In the genomic region with DNA sequence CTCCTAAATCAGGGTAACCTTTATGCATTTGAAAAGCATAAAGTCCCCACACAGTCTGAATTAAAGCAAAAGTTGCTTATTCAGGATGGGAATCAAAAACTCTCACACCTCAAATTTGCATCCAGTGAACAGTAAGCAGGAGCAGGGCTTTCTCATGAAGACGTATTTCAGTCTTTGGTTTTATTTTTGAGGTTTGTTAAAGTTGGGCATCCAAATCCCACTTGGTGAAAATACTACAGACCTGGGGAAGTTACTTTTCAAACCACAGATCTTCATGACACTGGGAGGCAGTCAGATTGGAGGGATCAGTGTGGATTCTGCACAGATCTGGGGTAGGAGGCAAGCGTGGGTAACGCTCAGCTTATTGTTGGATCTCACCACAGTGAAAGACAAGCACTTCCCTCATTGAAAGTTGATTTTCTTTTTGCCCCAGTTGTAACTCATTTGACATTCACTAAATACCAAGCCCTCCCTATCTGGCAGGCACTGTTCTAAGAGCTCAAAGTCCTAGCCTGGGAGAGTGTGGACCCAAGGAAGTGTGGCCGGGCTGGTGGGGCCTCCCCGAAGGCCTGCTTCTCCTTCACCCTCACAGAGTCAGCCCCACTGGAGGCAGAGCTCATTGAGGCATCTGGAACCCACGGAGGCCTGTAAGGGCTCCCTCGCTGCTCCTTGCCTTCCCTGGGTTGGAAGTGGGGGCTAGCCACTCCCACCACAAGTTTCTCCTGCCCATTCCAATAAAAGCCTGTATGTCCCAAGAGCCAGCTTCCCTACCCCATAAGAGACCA, we compare ENCODE assay signal across 8 cellular contexts. TPM values are rescaled to one million over a fixed set of nuclear protein-coding genes. Genes with fewer than 3 reads are reported as not detected.
A peak's percentile ranks its signal among the peaks of the same experiment; 100 is the strongest.
DNase-seq lines count a peak whose midpoint lies in the region; ATAC-seq and TF ChIP-seq lines count a peak whose summit lies in the region.

No MANE protein-coding gene starts in this region.

- H3K4me3 Mint-ChIP-seq in chondrocyte (ENCODE audit: unreplicated experiment) = peak overlapping the region; percentile 70

- no peak for DNase-seq in Jurkat, Clone E6-1 (ENCODE audit: low read depth, low spot score)
- DNase-seq in chondrocyte (ENCODE audit: low spot score) (peak; percentile 12), mucosa of descending colon (peak in 2 of 3 donors; percentile 40 to 60), putamen (ENCODE audit: low spot score) (no peak), hypothalamus (lab: John Stamatoyannopoulos, UW) (no peak)
- no peak for DNase-seq in stimulated activated CD4-positive, alpha-beta T cell treated with anti-CD3 and anti-CD28 coated beads, Interleukin-4, amount 100 ng/mL, for 1 hour
- DNase-seq in stimulated activated CD4-positive, alpha-beta T cell treated with anti-CD3 and anti-CD28 coated beads, Interleukin-2, amount 100 ng/mL, for 24 hours = no peak

- ATAC-seq in mucosa of descending colon = peak; percentile 8

- H3K27ac ChIP-seq in 22Rv1 = peak overlapping the region; percentile 88

- peaks cover 34% of the 10 kb centered on the region for H3K4me1 Mint-ChIP-seq in chondrocyte (ENCODE audit: low read depth)

- H3K4me1 ChIP-seq in mucosa of descending colon (ENCODE audit: low read depth) = peaks cover 26% of the 10 kb centered on the region

- no peaks in the 10 kb centered on the region for H3K9me3 ChIP-seq in mucosa of descending colon

- H3K36me3 Mint-ChIP-seq in chondrocyte (ENCODE audit: low read depth) = peaks cover 4% of the 10 kb centered on the region

- no peaks in the 10 kb centered on the region for H3K27me3 Mint-ChIP-seq in chondrocyte (ENCODE audit: low read depth)

- H3K4me3 ChIP-seq in Jurkat, Clone E6-1 (ENCODE audit: low read length) = peak overlapping the region; percentile 57
- no peak overlapping the region for H3K4me3 ChIP-seq in mucosa of descending colon

- H3K9me3 Mint-ChIP-seq in chondrocyte (ENCODE audit: low read depth) = no peaks in the 10 kb centered on the region

- TF ChIP-seq CTCF in 22Rv1 (IDR thresholded peaks at IDR 0.05) (no peak), chondrocyte (IDR thresholded peaks at IDR 0.05) (no peak), mucosa of descending colon (IDR thresholded peaks at IDR 0.05) (no peak)

- intact Hi-C loops in mucosa of descending colon (cut with DNase I, micrococcal nuclease) = no loop called here

- no peaks in the 10 kb centered on the region for H3K36me3 ChIP-seq in mucosa of descending colon (ENCODE audit: low read depth)

- peak overlapping the region; percentile 93 for H3K27ac Mint-ChIP-seq in chondrocyte (ENCODE audit: unreplicated experiment)

RNA-seq across cellular contexts. Expression of a gene that starts 0.8 kb away (rescaled TPM):
- 33.0 TPM for polyA plus RNA-seq in Jurkat, Clone E6-1 (2012; ENCODE audit: insufficient read depth, insufficient read length)
- total RNA-seq in chondrocyte (3.8 to 4.5 TPM (median 4.5 TPM) in 3 replicates), mucosa of descending colon (10 to 100 TPM; 32.2 to 69.0 (median 55.4) TPM)

RNA-seq across cellular contexts. Expression of a gene that starts 16.9 kb away (rescaled TPM):
- polyA plus RNA-seq in Jurkat, Clone E6-1 (2012; ENCODE audit: insufficient read depth, insufficient read length) = 27.5 TPM
- total RNA-seq in chondrocyte (28.6 to 30.4 TPM (median 30.2 TPM) in 3 replicates), mucosa of descending colon (10 to 100 TPM in 2 of 3 donors, 1 to 10 TPM in 1; 8.9 to 22.6 (median 13.3) TPM)

Comparison
In these comparisons a context has a peak if more than half of its experiments do, and no peak if none do; other contexts are left out.
1. DNase-seq: peak in chondrocyte (single experiment) and mucosa of descending colon (2 of 3); none in Jurkat, Clone E6-1 (single experiment), putamen (single experiment), stimulated activated CD4-positive, alpha-beta T cell treated with anti-CD3 and anti-CD28 coated beads, Interleukin-4, amount 100 ng/mL, for 1 hour (single experiment), hypothalamus (0 of 51) and stimulated activated CD4-positive, alpha-beta T cell treated with anti-CD3 and anti-CD28 coated beads, Interleukin-2, amount 100 ng/mL, for 24 hours (0 of 2).